Comparison of ENCODE assay signal across 1 cellular context in genomic region chr12:52193991-52194390, GRCh38.
TF ChIP-seq lines count a peak whose summit lies in the region.

No MANE protein-coding gene starts in this region.

TF ChIP-seq in HCT116, 20 proteins besides CTCF, POLR2A, EP300 and RAD21 (continued from another document):
- TF ChIP-seq ATF3 (IDR thresholded peaks at IDR 0.05) (no peak), CEBPB (IDR thresholded peaks at IDR 0.05; ENCODE audit: low read depth) (no peak), EGR1 (IDR thresholded peaks at IDR 0.05; ENCODE audit: low read depth) (no peak), YY1 (IDR thresholded peaks at IDR 0.05; ENCODE audit: extremely low read depth, insufficient replicate concordance, low read depth, low read length) (no peak), SRF (IDR thresholded peaks at IDR 0.05; ENCODE audit: low read depth) (no peak), FOSL1 (IDR thresholded peaks at IDR 0.05; ENCODE audit: low read depth) (no peak), EZH2 (IDR thresholded peaks at IDR 0.05) (no peak)
